1 cellular context compared by ENCODE assay signal in the genomic region with DNA sequence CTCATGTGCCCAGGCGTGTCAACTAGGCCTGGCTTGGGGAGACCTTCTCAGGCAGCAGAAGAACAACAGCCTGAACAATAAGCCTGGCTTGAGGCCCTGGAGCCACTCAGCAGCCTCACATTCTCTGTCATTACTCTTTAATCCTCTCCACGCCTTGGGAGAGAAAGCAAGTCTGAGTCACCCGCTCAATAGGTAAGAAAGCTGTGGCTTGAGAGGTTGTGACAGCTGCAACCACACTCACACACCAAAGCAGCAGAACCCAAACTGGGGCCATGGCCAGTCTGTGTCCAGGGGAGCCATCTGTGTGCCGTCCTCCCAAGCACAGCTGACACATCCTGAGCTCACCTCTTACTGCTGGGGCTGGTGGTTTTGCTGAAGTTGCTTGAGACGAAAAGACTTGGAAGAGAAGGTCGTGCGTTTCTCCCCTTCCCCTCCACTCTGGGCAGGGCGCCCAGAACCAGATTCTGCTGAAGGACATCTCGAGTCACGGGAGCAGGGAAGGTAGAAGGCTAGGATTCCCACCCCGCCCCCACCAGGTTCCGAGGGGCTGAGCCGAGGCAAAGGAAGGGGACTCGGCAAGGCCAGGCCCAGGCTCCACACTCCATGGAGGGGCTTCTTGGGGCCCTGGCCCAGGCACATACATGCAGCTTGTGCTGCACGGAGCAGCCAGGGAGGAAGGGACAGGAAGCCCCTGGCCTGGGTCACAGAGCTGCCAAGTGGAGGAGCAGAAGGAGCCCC.
TF ChIP-seq lines count a peak whose summit lies in the region.

No MANE protein-coding gene starts in this region.

TF ChIP-seq in GM12878, 131 proteins besides CTCF, POLR2A, EP300 and RAD21:
- TF ChIP-seq, protein P1, sequence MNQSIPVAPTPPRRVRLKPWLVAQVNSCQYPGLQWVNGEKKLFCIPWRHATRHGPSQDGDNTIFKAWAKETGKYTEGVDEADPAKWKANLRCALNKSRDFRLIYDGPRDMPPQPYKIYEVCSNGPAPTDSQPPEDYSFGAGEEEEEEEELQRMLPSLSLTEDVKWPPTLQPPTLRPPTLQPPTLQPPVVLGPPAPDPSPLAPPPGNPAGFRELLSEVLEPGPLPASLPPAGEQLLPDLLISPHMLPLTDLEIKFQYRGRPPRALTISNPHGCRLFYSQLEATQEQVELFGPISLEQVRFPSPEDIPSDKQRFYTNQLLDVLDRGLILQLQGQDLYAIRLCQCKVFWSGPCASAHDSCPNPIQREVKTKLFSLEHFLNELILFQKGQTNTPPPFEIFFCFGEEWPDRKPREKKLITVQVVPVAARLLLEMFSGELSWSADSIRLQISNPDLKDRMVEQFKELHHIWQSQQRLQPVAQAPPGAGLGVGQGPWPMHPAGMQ (IDR thresholded peaks at IDR 0.05; ENCODE audit: borderline replicate concordance): no peak
- TF ChIP-seq EZH2 (IDR thresholded peaks at IDR 0.05; ENCODE audit: borderline replicate concordance, control insufficient read depth, low read depth, low read length) (no peak), ESRRA (IDR thresholded peaks at IDR 0.05; ENCODE audit: low read length) (no peak), POLR2AphosphoS5 (IDR thresholded peaks at IDR 0.05; ENCODE audit: low read length) (no peak), GABPA (IDR thresholded peaks at IDR 0.05; ENCODE audit: low read depth) (no peak), ATF7 (IDR thresholded peaks at IDR 0.05; ENCODE audit: low read depth) (no peak), YY1 (IDR thresholded peaks at IDR 0.05; ENCODE audit: low read depth, low read length) (no peak), SMC3 (IDR thresholded peaks at IDR 0.05; ENCODE audit: borderline replicate concordance, low read length) (no peak), SUPT20H (IDR thresholded peaks at IDR 0.05; ENCODE audit: borderline replicate concordance, control insufficient read depth, low read depth, low read length) (no peak)
- TF ChIP-seq, protein P2, sequence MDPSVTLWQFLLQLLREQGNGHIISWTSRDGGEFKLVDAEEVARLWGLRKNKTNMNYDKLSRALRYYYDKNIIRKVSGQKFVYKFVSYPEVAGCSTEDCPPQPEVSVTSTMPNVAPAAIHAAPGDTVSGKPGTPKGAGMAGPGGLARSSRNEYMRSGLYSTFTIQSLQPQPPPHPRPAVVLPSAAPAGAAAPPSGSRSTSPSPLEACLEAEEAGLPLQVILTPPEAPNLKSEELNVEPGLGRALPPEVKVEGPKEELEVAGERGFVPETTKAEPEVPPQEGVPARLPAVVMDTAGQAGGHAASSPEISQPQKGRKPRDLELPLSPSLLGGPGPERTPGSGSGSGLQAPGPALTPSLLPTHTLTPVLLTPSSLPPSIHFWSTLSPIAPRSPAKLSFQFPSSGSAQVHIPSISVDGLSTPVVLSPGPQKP (IDR thresholded peaks at IDR 0.05; ENCODE audit: low read depth, low read length): no peak
- TF ChIP-seq, protein P3, sequence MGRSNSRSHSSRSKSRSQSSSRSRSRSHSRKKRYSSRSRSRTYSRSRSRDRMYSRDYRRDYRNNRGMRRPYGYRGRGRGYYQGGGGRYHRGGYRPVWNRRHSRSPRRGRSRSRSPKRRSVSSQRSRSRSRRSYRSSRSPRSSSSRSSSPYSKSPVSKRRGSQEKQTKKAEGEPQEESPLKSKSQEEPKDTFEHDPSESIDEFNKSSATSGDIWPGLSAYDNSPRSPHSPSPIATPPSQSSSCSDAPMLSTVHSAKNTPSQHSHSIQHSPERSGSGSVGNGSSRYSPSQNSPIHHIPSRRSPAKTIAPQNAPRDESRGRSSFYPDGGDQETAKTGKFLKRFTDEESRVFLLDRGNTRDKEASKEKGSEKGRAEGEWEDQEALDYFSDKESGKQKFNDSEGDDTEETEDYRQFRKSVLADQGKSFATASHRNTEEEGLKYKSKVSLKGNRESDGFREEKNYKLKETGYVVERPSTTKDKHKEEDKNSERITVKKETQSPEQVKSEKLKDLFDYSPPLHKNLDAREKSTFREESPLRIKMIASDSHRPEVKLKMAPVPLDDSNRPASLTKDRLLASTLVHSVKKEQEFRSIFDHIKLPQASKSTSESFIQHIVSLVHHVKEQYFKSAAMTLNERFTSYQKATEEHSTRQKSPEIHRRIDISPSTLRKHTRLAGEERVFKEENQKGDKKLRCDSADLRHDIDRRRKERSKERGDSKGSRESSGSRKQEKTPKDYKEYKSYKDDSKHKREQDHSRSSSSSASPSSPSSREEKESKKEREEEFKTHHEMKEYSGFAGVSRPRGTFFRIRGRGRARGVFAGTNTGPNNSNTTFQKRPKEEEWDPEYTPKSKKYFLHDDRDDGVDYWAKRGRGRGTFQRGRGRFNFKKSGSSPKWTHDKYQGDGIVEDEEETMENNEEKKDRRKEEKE (IDR thresholded peaks at IDR 0.05): no peak
- TF ChIP-seq, protein P4, sequence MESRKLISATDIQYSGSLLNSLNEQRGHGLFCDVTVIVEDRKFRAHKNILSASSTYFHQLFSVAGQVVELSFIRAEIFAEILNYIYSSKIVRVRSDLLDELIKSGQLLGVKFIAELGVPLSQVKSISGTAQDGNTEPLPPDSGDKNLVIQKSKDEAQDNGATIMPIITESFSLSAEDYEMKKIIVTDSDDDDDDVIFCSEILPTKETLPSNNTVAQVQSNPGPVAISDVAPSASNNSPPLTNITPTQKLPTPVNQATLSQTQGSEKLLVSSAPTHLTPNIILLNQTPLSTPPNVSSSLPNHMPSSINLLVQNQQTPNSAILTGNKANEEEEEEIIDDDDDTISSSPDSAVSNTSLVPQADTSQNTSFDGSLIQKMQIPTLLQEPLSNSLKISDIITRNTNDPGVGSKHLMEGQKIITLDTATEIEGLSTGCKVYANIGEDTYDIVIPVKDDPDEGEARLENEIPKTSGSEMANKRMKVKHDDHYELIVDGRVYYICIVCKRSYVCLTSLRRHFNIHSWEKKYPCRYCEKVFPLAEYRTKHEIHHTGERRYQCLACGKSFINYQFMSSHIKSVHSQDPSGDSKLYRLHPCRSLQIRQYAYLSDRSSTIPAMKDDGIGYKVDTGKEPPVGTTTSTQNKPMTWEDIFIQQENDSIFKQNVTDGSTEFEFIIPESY (IDR thresholded peaks at IDR 0.05): no peak
